Comparison of ENCODE assay signal across 12 cellular contexts in genomic region chr2:25378731-25379490, GRCh38. TPM values are rescaled to one million over a fixed set of nuclear protein-coding genes. Genes with fewer than 3 reads are reported as not detected.
DNase-seq lines count a peak whose midpoint lies in the region; ATAC-seq, FAIRE-seq and TF ChIP-seq lines count a peak whose summit lies in the region.
"Had no signal": no experiment of that assay in that cellular context is flagged by ENCODE, and none has a peak within 500 bp of the region (broad histone marks: within the 10 kb centered on the region; RNA-seq: fewer than 3 reads in every experiment).

No MANE protein-coding gene starts in this region.

- no peaks in the 10 kb centered on the region for H3K79me2 ChIP-seq in keratinocyte (ENCODE audit: control insufficient read depth, insufficient read depth, low read length)

- H3K36me3 ChIP-seq in keratinocyte (ENCODE audit: control insufficient read depth in 2 of 2, extremely low read depth in 1 of 2, insufficient read depth in 2 of 2, low read length in 2 of 2): no peaks in the 10 kb centered on the region
- H3K36me3 ChIP-seq in prostate gland: no peaks in the 10 kb centered on the region

- peak; percentile 43 for FAIRE-seq in keratinocyte (lab: Jason Lieb, UNC)

- H3K9me3 Mint-ChIP-seq in HFFc6: no peaks in the 10 kb centered on the region
- no peaks in the 10 kb centered on the region for H3K9me3 Mint-ChIP-seq in activated T-helper 2 cell treated with anti-CD3 and anti-CD28 coated beads, Interferon-gamma antibody, Interleukin-2, Interleukin-4, amounts not matched to agents 10 μg/mL and 5 μg/mL and 100 μg/mL, durations not matched to agents 14 hours and 24 hours and 36 hours

- H2AFZ ChIP-seq in keratinocyte (ENCODE audit: control insufficient read depth, low read length): no peak overlapping the region

- no peak overlapping the region for H3K4me3 Mint-ChIP-seq in HFFc6
- no peak overlapping the region for H3K4me3 Mint-ChIP-seq in activated T-helper 2 cell treated with anti-CD3 and anti-CD28 coated beads, Interferon-gamma antibody, Interleukin-2, Interleukin-4, amounts not matched to agents 10 μg/mL and 5 μg/mL and 100 μg/mL, durations not matched to agents 14 hours and 24 hours and 36 hours (ENCODE audit: low read depth)

- H3K4me2 ChIP-seq in keratinocyte (ENCODE audit: control insufficient read depth, extremely low read depth, insufficient read depth, low read depth, low read length): no peak overlapping the region

- H4K20me1 ChIP-seq in keratinocyte (ENCODE audit: control insufficient read depth, extremely low read depth, insufficient read depth, low read length): no peaks in the 10 kb centered on the region

- DNase-seq in ACHN (peak; percentile 30), HFFc6 (peak; percentile 33), keratinocyte (ENCODE audit: low read depth, low spot score) (no peak), GM13977 (ENCODE audit: low spot score) (no peak), prostate gland (ENCODE audit: low spot score) (no peak), hippocampal formation (lab: John Stamatoyannopoulos, UW) (no peak)
- no peak for DNase-seq in activated T-helper 2 cell treated with anti-CD3 and anti-CD28 coated beads, Interferon-gamma antibody, Interleukin-2, Interleukin-4, amounts not matched to agents 10 μg/mL and 5 μg/mL and 100 μg/mL, durations not matched to agents 14 hours and 24 hours and 36 hours (ENCODE audit: low spot score)
- DNase-seq: activated gamma-delta T cell treated with Interleukin-2 at 50 U/mL for 16 hours; CD4-positive, CD25-positive, alpha-beta regulatory T cell; HCEC 1CT; midbrain had no signal

- peaks cover 16% of the 10 kb centered on the region for H3K4me1 Mint-ChIP-seq in HFFc6 (ENCODE audit: low read depth)
- H3K4me1 Mint-ChIP-seq in activated T-helper 2 cell treated with anti-CD3 and anti-CD28 coated beads, Interferon-gamma antibody, Interleukin-2, Interleukin-4, amounts not matched to agents 10 μg/mL and 5 μg/mL and 100 μg/mL, durations not matched to agents 14 hours and 24 hours and 36 hours (ENCODE audit: low read depth): peaks cover 32% of the 10 kb centered on the region

- no peak for ATAC-seq in HG03135 (IDR thresholded peaks at IDR 0.05; ENCODE audit: unreplicated experiment)

- TF ChIP-seq POLR2A in prostate gland (IDR thresholded peaks at IDR 0.05): no peak

- peaks cover 19% of the 10 kb centered on the region for H3K27me3 Mint-ChIP-seq in HFFc6 (ENCODE audit: insufficient read depth)
- H3K27me3 Mint-ChIP-seq in activated T-helper 2 cell treated with anti-CD3 and anti-CD28 coated beads, Interferon-gamma antibody, Interleukin-2, Interleukin-4, amounts not matched to agents 10 μg/mL and 5 μg/mL and 100 μg/mL, durations not matched to agents 14 hours and 24 hours and 36 hours (ENCODE audit: low read depth): no peaks in the 10 kb centered on the region
- H3K27me3 Mint-ChIP-seq: CD4-positive, CD25-positive, alpha-beta regulatory T cell had no signal

- WGBS in prostate gland: 71% methylated on average over 10 of the region's 10 CpGs

- H3K4me1 ChIP-seq in keratinocyte (ENCODE audit: control insufficient read depth, extremely low read depth, insufficient read depth, low read length) (peaks cover 27% of the 10 kb centered on the region), prostate gland (replicated peaks) (peaks cover 4% of the 10 kb centered on the region)

- H3K36me3 Mint-ChIP-seq in HFFc6 (ENCODE audit: low read depth): no peaks in the 10 kb centered on the region
- peaks cover 7% of the 10 kb centered on the region for H3K36me3 Mint-ChIP-seq in activated T-helper 2 cell treated with anti-CD3 and anti-CD28 coated beads, Interferon-gamma antibody, Interleukin-2, Interleukin-4, amounts not matched to agents 10 μg/mL and 5 μg/mL and 100 μg/mL, durations not matched to agents 14 hours and 24 hours and 36 hours (ENCODE audit: low read depth)

- TF ChIP-seq CTCF in HFFc6 (IDR thresholded peaks at IDR 0.05): no peak
- TF ChIP-seq CTCF in keratinocyte (optimal IDR thresholded peaks at IDR 0.05 in 1 of 3, IDR thresholded peaks at IDR 0.05 in 1 of 3, conservative IDR thresholded peaks at IDR 0.05 in 1 of 3; ENCODE audit: extremely low read depth in 1 of 3, insufficient read depth in 2 of 3, low read length in 3 of 3): no peak
- no peak for TF ChIP-seq CTCF in GM13977 (IDR thresholded peaks at IDR 0.05; ENCODE audit: extremely low read depth, insufficient read depth, missing control alignments)
- TF ChIP-seq CTCF in prostate gland (IDR thresholded peaks at IDR 0.05): no peak

- in situ Hi-C loops in ACHN (cut with HindIII; ENCODE audit: low pct_ligation_motif_present, low pct_unique_long_range_greater_than_20kb, low sequenced_read_pairs) (no loop called here), GM13977 (cut with MboI; ENCODE audit: low pct_unique_long_range_greater_than_20kb, low sequenced_read_pairs, unreplicated experiment) (no loop called here)

- H3K27ac Mint-ChIP-seq in HFFc6: no peak overlapping the region
- H3K27ac Mint-ChIP-seq in activated T-helper 2 cell treated with anti-CD3 and anti-CD28 coated beads, Interferon-gamma antibody, Interleukin-2, Interleukin-4, amounts not matched to agents 10 μg/mL and 5 μg/mL and 100 μg/mL, durations not matched to agents 14 hours and 24 hours and 36 hours: peak overlapping the region; percentile 61

- H3K9me3 ChIP-seq in keratinocyte (ENCODE audit: control insufficient read depth, low read depth, low read length) (peaks cover 5% of the 10 kb centered on the region), prostate gland (no peaks in the 10 kb centered on the region)

- dilution Hi-C loops in keratinocyte (cut with MboI; ENCODE audit: extremely low pct_ligation_motif_present, low sequenced_read_pairs): no loop called here

- no peaks in the 10 kb centered on the region for H3K9me1 ChIP-seq in keratinocyte (ENCODE audit: control insufficient read depth, extremely low read depth, insufficient read depth, low read length)

- no peak overlapping the region for H3K4me3 ChIP-seq in keratinocyte (ENCODE audit: control insufficient read depth in 2 of 3, extremely low read depth in 1 of 3, insufficient read depth in 2 of 3, low read depth in 1 of 3, low read length in 3 of 3)
- no peak overlapping the region for H3K4me3 ChIP-seq in prostate gland

- no peaks in the 10 kb centered on the region for H3K27me3 ChIP-seq in keratinocyte (ENCODE audit: control insufficient read depth, extremely low read depth, insufficient read depth, low read length)
- no peaks in the 10 kb centered on the region for H3K27me3 ChIP-seq in prostate gland (replicated peaks; ENCODE audit: insufficient read depth)

- intact Hi-C loops in activated T-helper 2 cell treated with anti-CD3 and anti-CD28 coated beads, Interferon-gamma antibody, Interleukin-2, Interleukin-4, amounts not matched to agents 10 μg/mL and 5 μg/mL and 100 μg/mL, durations not matched to agents 14 hours and 24 hours and 36 hours (cut with micrococcal nuclease): loop anchor here (5.0 kb wide), 1 partner anchor 73 kb away; no protein-coding TSS in a partner anchor
- intact Hi-C loops in prostate gland (cut with DNase I): no loop called here

- H3K27ac ChIP-seq in keratinocyte (ENCODE audit: control insufficient read depth, insufficient read depth, low read length): peak overlapping the region; percentile 91
- no peak overlapping the region for H3K27ac ChIP-seq in prostate gland

- no peak overlapping the region for H3K9ac ChIP-seq in keratinocyte (ENCODE audit: control insufficient read depth, extremely low read depth, insufficient read depth, low read length)

RNA-seq across cellular contexts. Expression of gene DNMT3A, which starts 37.2 kb away (rescaled TPM):
- 1 to 10 TPM; 3.5 to 5.2 (median 4.5) TPM for total RNA-seq in HFFc6 (2021; fragmentation: NEBNext Ultra II Directional; extraction: Animal tissue kit (Norgen Biotek cat#: 25700))
- 86.8 and 91.3 TPM in 2 replicates for total RNA-seq in activated T-helper 2 cell treated with anti-CD3 and anti-CD28 coated beads, Interferon-gamma antibody, Interleukin-2, Interleukin-4, amounts not matched to agents 10 μg/mL and 5 μg/mL and 100 μg/mL, durations not matched to agents 14 hours and 24 hours and 36 hours
- 1.5 to 2.2 TPM (median 2.1 TPM) in 3 replicates for polyA plus RNA-seq in keratinocyte
- 2.2 TPM for polyA plus RNA-seq in keratinocyte (2011; ENCODE audit: low read depth)
- 0.88 and 1.7 TPM in 2 replicates for polyA plus RNA-seq in keratinocyte (2011; cell fraction: cytosol; rRNA removed)
- polyA plus RNA-seq in keratinocyte (2011; cell fraction: nucleus; rRNA removed): 5.8 and 6.7 TPM in 2 replicates
- 2.5 and 4.6 TPM in 2 replicates for polyA plus RNA-seq in keratinocyte (2012; ENCODE audit: low replicate concordance)
- polyA minus RNA-seq in keratinocyte: 4.8 to 16.5 TPM (median 10.5 TPM) in 3 replicates
- polyA minus RNA-seq in keratinocyte (2011; cell fraction: cytosol; rRNA and poly(A)+ RNA removed): 5.6 TPM
- polyA minus RNA-seq in keratinocyte (2011; cell fraction: nucleus; rRNA and poly(A)+ RNA removed): 7.4 and 10.2 TPM in 2 replicates
- 10 to 100 TPM in 1 of 2 donors, 1 to 10 TPM in 1; 8.7 to 28.2 TPM for total RNA-seq in prostate gland

Comparison
In these comparisons a context has a peak if more than half of its experiments do, and no peak if none do; other contexts are left out.
1. DNase-seq: peak in ACHN (single experiment) and HFFc6 (single experiment); none in activated T-helper 2 cell treated with anti-CD3 and anti-CD28 coated beads, Interferon-gamma antibody, Interleukin-2, Interleukin-4, amounts not matched to agents 10 μg/mL and 5 μg/mL and 100 μg/mL, durations not matched to agents 14 hours and 24 hours and 36 hours (single experiment), keratinocyte (single experiment), GM13977 (single experiment), prostate gland (single experiment) and hippocampal formation (0 of 2).